In genomic region chr4:173334891-173335754, GRCh38 we compare ENCODE assay signal across 1 cellular context.
TF ChIP-seq lines count a peak whose summit lies in the region.

No MANE protein-coding gene starts in this region.

TF ChIP-seq in K562, 482 proteins besides CTCF, POLR2A, EP300 and RAD21 (continued from another document):
- TF ChIP-seq E2F8 (IDR thresholded peaks at IDR 0.05; ENCODE audit: low read depth, partially characterized antibody) (peak; percentile 10), FOXK1 (CRISPR knock-in tag; IDR thresholded peaks at IDR 0.05; ENCODE audit: borderline replicate concordance) (peak; percentile 86), ETV1 (tag; conservative IDR thresholded peaks at IDR 0.05; ENCODE audit: low read depth) (peak; percentile 43; the same call in 1 of the 2 replicates), ZNF512 (tag; IDR thresholded peaks at IDR 0.05) (no peak), SMARCA4 (IDR thresholded peaks at IDR 0.05) (peak; percentile 23; the same call in 1 of the 2 replicates), FOXM1 (IDR thresholded peaks at IDR 0.05; ENCODE audit: low read depth) (no peak), FOXM1 (CRISPR knock-in tag; IDR thresholded peaks at IDR 0.05; ENCODE audit: low read depth) (no peak; the same call in 1 of the 2 replicates), SIRT6 (IDR thresholded peaks at IDR 0.05; ENCODE audit: low read depth, low read length) (no peak), CXXC5 (CRISPR knock-in tag; IDR thresholded peaks at IDR 0.05) (peak; percentile 41), ETV5 (CRISPR knock-in tag; IDR thresholded peaks at IDR 0.05; ENCODE audit: low read depth) (0 out of 2 replicates have a peak, but pooled peaks have one; percentile 42), ZNF184 (CRISPR knock-in tag; IDR thresholded peaks at IDR 0.05) (no peak), ZNF212 (CRISPR knock-in tag; IDR thresholded peaks at IDR 0.05) (no peak), CCAR2 (IDR thresholded peaks at IDR 0.05; ENCODE audit: low read depth, low read length) (no peak), TAF7 (tag; IDR thresholded peaks at IDR 0.05) (peak; percentile 76), THRA (IDR thresholded peaks at IDR 0.05) (no peak), HCFC1 (IDR thresholded peaks at IDR 0.05; ENCODE audit: low read depth, low read length) (peak; percentile 60), TCF15 (CRISPR knock-in tag; IDR thresholded peaks at IDR 0.05) (no peak), CHAMP1 (IDR thresholded peaks at IDR 0.05) (peak; percentile 26; the same call in 1 of the 2 replicates)
